ENCODE assay signal across 14 cellular contexts in the genomic region with DNA sequence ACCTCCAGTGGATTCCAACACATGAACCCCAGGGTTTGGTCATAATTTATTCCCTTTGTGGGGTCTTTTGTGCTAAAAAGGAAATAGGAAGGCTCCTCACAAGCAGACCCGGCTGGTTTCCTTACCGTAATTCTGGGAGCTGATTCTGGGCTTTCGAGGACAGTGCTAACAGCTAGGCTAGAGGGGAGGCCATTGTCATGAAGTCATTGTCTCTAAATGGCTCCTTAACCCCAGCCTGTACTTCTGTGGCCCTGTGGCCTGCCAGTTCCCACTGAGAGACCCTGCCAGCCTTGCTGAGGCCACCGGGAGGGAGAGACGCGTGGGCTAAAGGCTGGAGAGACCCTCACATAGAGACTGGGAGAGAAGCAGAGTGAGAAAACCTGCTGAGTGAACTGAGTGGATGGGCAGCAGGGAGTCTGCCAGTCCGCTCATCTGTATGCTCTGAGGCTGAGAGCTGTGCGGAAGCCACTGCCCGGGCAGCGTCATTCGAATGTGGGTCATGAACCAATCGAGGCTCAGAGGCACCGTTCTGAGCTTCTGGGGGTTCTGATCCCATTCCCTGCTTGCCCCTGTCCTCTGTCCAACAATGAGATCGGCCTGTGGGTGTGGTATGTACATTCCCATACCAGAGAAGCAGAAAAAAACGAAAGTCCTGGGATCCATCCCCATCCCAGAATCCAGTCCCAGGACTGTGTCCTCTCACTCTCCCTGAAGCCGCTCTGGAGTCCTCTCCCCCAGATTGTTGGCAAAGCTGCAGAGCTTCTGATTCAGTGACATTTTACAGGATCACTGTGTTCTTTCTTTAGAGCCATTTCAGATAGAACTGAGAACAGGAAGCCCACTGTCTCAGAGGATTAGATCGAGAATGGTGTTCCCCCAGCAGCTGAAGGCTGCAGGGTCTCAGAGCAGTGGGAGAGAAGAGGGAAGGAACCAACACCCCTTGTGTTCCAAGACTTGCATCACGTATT. TPM values are rescaled to one million over a fixed set of nuclear protein-coding genes. Genes with fewer than 3 reads are reported as not detected.
DNase-seq lines count a peak whose midpoint lies in the region; ATAC-seq and TF ChIP-seq lines count a peak whose summit lies in the region.
"Had no signal": no experiment of that assay in that cellular context is flagged by ENCODE, and none has a peak within 500 bp of the region (broad histone marks: within the 10 kb centered on the region; RNA-seq: fewer than 3 reads in every experiment).

No MANE protein-coding gene starts in this region.

- H3K27ac ChIP-seq in VCaP, result peak overlapping the region; percentile 41
- peak overlapping the region; percentile 76 to 98 (median 91) for H3K27ac ChIP-seq in heart left ventricle
- H3K27ac ChIP-seq in upper lobe of right lung, result no peak overlapping the region
- H3K27ac ChIP-seq: body of pancreas, parathyroid adenoma had no signal

- TF ChIP-seq POLR2A in heart left ventricle (IDR thresholded peaks at IDR 0.05), result no peak

- intact Hi-C loops in heart left ventricle (cut with DNase I) (loop anchor here in 1 of 10 donors (2.0 kb wide), 1 partner anchor 17 kb away; no protein-coding TSS in a partner anchor), upper lobe of right lung (cut with DNase I) (no loop called here)

- WGBS in heart left ventricle, 4 donors, result 26 to 48% (median 35%) methylated on average over 14 to 18 of the region's 18 CpGs

- H3K27me3 ChIP-seq in heart left ventricle (no peaks in the 10 kb centered on the region), upper lobe of right lung (no peaks in the 10 kb centered on the region)
- H3K27me3 ChIP-seq: body of pancreas had no signal

- peak; percentile 87 to 95 (median 92) for ATAC-seq in heart left ventricle
- peak; percentile 12 for ATAC-seq in upper lobe of right lung
- ATAC-seq in HG03378 (IDR thresholded peaks at IDR 0.05; ENCODE audit: unreplicated experiment), result no peak
- ATAC-seq in GM19324 (IDR thresholded peaks at IDR 0.05; ENCODE audit: low FRiP score, unreplicated experiment), result no peak
- no peak for ATAC-seq in GM18502 (IDR thresholded peaks at IDR 0.05; ENCODE audit: poor library complexity, unreplicated experiment)
- ATAC-seq: body of pancreas, esophagus mucosa had no signal

- TF ChIP-seq CTCF in VCaP (conservative IDR thresholded peaks at IDR 0.05) (no peak), heart left ventricle (IDR thresholded peaks at IDR 0.05) (no peak), upper lobe of right lung (IDR thresholded peaks at IDR 0.05) (no peak)

- no peaks in the 10 kb centered on the region for H3K9me3 ChIP-seq in heart left ventricle
- H3K9me3 ChIP-seq in upper lobe of right lung, result no peaks in the 10 kb centered on the region
- H3K9me3 ChIP-seq: body of pancreas had no signal

- H3K36me3 ChIP-seq in heart left ventricle (no peaks in the 10 kb centered on the region), upper lobe of right lung (no peaks in the 10 kb centered on the region)

- H3K4me1 ChIP-seq in heart left ventricle, result peaks cover 0 to 36% (median 16%) of the 10 kb centered on the region in 12 donors
- peaks cover 4% of the 10 kb centered on the region for H3K4me1 ChIP-seq in upper lobe of right lung
- H3K4me1 ChIP-seq: parathyroid adenoma had no signal

- DNase-seq in heart left ventricle (peak in 4 of 5 donors; percentile 32 to 67 (median 52)), pons (ENCODE audit: low spot score) (peak; percentile 67), upper lobe of right lung (no peak)
- DNase-seq: activated CD4-positive, alpha-beta T cell treated with anti-CD3 and anti-CD28 coated beads, Interleukin-2, amount 50 U/mL, for 1 hour; activated naive CD4-positive, alpha-beta T cell treated with anti-CD3 and anti-CD28 coated beads for 36 hours; body of pancreas; KBM-7; NCI-H1048 had no signal

- H3K4me3 ChIP-seq in heart left ventricle (peak overlapping the region in 8 of 12 donors; percentile 6 to 33 (median 14)), upper lobe of right lung (no peak overlapping the region)
- H3K4me3 ChIP-seq: body of pancreas had no signal

RNA-seq across cellular contexts. Expression of gene DGKG, which starts 21.3 kb away (rescaled TPM):
- 10 to 100 TPM; 21.6 to 59.3 (median 35.9) TPM for total RNA-seq in heart left ventricle
- polyA plus RNA-seq in heart left ventricle, result 10 to 100 TPM in 1 of 2 donors, 1 to 10 TPM in 1; 9.0 to 18.4 TPM
- 4.7 TPM for total RNA-seq in upper lobe of right lung

Comparison
In these comparisons a context has a peak if more than half of its experiments do, and no peak if none do; other contexts are left out.
1. ATAC-seq: peak in heart left ventricle (4 of 4) and upper lobe of right lung (single experiment); none in HG03378 (single experiment), GM19324 (single experiment) and GM18502 (single experiment).